ENCODE assay signal across 11 cellular contexts in the genomic region with DNA sequence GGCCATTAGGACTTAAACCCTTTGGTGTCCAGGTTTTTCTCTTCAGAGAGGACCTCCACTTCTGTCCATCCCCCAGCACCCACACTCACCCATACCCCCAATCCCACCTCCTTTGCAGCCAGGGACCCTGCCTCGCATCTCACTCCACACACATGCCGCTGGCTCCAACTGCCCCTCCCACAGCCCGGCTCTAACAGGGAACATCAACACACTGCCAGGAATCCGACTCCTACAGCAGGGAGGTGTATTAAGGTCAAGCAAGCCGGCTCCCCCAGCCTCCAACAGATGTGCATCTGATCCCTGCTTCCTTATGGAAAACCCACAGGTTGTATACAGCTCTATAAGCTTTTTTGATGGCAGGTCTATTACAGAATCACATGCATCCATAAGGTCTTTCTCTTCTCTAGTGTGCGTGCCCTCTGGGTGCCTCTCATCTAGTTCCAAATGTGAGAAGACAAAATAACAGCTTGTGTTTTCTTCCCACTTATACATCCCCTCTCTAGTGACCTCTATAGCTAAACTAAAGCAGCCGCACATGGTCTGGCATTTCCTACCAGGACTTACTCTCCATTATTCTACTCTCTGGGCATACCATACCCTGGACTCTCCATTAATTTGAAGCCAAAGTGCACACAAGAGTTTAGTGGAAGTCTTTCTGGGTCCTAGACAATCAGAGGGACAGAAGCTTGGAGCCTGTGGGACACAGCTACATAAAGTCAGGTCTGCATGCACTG. TPM values are rescaled to one million over a fixed set of nuclear protein-coding genes. Genes with fewer than 3 reads are reported as not detected.
DNase-seq lines count a peak whose midpoint lies in the region.
"Had no signal": no experiment of that assay in that cellular context is flagged by ENCODE, and none has a peak within 500 bp of the region (broad histone marks: within the 10 kb centered on the region; RNA-seq: fewer than 3 reads in every experiment).

No MANE protein-coding gene starts in this region.

- peak overlapping the region; percentile 66 for H3K18ac ChIP-seq in neuronal stem cell (ENCODE audit: low read length)

- DNase-seq in NCI-H2171 (lab: John Stamatoyannopoulos, UW) = peak; percentile 23
- no peak for DNase-seq in neuronal stem cell (ENCODE audit: low spot score)
- no peak for DNase-seq in COLO668 (lab: John Stamatoyannopoulos, UW; ENCODE audit: unreplicated experiment)
- DNase-seq in NK-92 treated with Interleukin-12 subunit alpha and Interleukin-12 subunit beta, amount 100 ng/mL, for 24 hours (lab: John Stamatoyannopoulos, UW) = no peak
- DNase-seq in NCI-H226 = no peak
- DNase-seq in inferior parietal cortex (ENCODE audit: extremely low spot score) = no peak
- DNase-seq: activated CD4-positive, alpha-beta T cell treated with anti-CD3 and anti-CD28 coated beads, Interleukin-2, amount 50 U/mL, for 1 hour; NCI-H510A treated with DMSO at 0.1 percent for 48 hours had no signal

- no peak overlapping the region; a peak in 4 of 20 replicates for H3K4me3 ChIP-seq in BLaER1 treated with 17β-estradiol and CSF1 and Interleukin-3, amounts not matched to agents 10 nM and 100 nM
- H3K4me3 ChIP-seq in neuronal stem cell (ENCODE audit: low read length in 2 of 2) = no peak overlapping the region
- H3K4me3 ChIP-seq: vagina had no signal

- H3K9ac ChIP-seq in BLaER1 treated with 17β-estradiol and CSF1 and Interleukin-3, amounts not matched to agents 10 nM and 100 nM = peak overlapping the region in 7 of 11 experiments; percentile 26 to 88 (median 83); a peak in 10 of 22 replicates
- H3K9ac ChIP-seq in neuronal stem cell (ENCODE audit: low read depth, low read length, poor library complexity) = no peak overlapping the region

- no peak overlapping the region for H3K14ac ChIP-seq in neuronal stem cell (ENCODE audit: low read length)

- H4K8ac ChIP-seq in neuronal stem cell (ENCODE audit: low read depth, low read length) = no peak overlapping the region

- H3K9me3 ChIP-seq in BLaER1 treated with 17β-estradiol and CSF1 and Interleukin-3, amounts not matched to agents 10 nM and 100 nM (replicated peaks in 1 of 11) = no peaks in the 10 kb centered on the region
- H3K9me3 ChIP-seq in neuronal stem cell (replicated peaks in 1 of 2; ENCODE audit: control insufficient read depth in 2 of 2, insufficient read depth in 1 of 2, low read depth in 1 of 2, low read length in 2 of 2) = no peaks in the 10 kb centered on the region
- H3K9me3 ChIP-seq: vagina had no signal

- peaks cover 0 to 21% (median 0%) of the 10 kb centered on the region in 11 experiments; a peak in 4 of 22 replicates for H4K20me1 ChIP-seq in BLaER1 treated with 17β-estradiol and CSF1 and Interleukin-3, amounts not matched to agents 10 nM and 100 nM

- H2BK15ac ChIP-seq in neuronal stem cell (ENCODE audit: low read length) = no peak overlapping the region

- H2BK120ac ChIP-seq in neuronal stem cell (ENCODE audit: low read depth, low read length) = no peak overlapping the region

- no CpG with 5 or more reads among the region's 7 CpGs for WGBS in neuronal stem cell (ENCODE audit: extremely low coverage in 2 of 2, insufficient read length in 2 of 2, insufficient replicate concordance in 1 of 2), 2 donors

- peak overlapping the region in 10 of 11 experiments; percentile 40 to 98 (median 93); a peak in 20 of 22 replicates for H3K27ac ChIP-seq in BLaER1 treated with 17β-estradiol and CSF1 and Interleukin-3, amounts not matched to agents 10 nM and 100 nM
- peak overlapping the region; percentile 71 for H3K27ac ChIP-seq in cingulate gyrus (ENCODE audit: low read depth, low read length)
- no peak overlapping the region for H3K27ac ChIP-seq in neuronal stem cell (replicated peaks; ENCODE audit: low read length)

- no peak overlapping the region for H3K23ac ChIP-seq in neuronal stem cell (ENCODE audit: low read depth, low read length, poor library complexity)

- no peak overlapping the region for H3K4ac ChIP-seq in neuronal stem cell (ENCODE audit: low read length)

- H2AFZ ChIP-seq in neuronal stem cell (ENCODE audit: low read length) = no peak overlapping the region

- peak overlapping the region; percentile 85 to 99 (median 93) for H3K4me2 ChIP-seq in BLaER1 treated with 17β-estradiol and CSF1 and Interleukin-3, amounts not matched to agents 10 nM and 100 nM
- H3K4me2 ChIP-seq in neuronal stem cell (ENCODE audit: insufficient read depth, low read length, poor library complexity, severe bottlenecking) = no peak overlapping the region

- H2AK5ac ChIP-seq in neuronal stem cell (ENCODE audit: low read depth, low read length) = no peak overlapping the region

- H3K27me3 ChIP-seq in BLaER1 treated with 17β-estradiol and CSF1 and Interleukin-3, amounts not matched to agents 10 nM and 100 nM = no peaks in the 10 kb centered on the region
- H3K27me3 ChIP-seq in neuronal stem cell (ENCODE audit: control insufficient read depth in 3 of 3, insufficient read depth in 3 of 3, low read depth in 1 of 3, low read length in 3 of 3) = no peaks in the 10 kb centered on the region
- H3K27me3 ChIP-seq: vagina had no signal

- no peak overlapping the region for H2BK12ac ChIP-seq in neuronal stem cell (ENCODE audit: low read length)

- peaks cover 14% of the 10 kb centered on the region for H3K79me1 ChIP-seq in neuronal stem cell (ENCODE audit: low read depth, low read length)

- H3K4me1 ChIP-seq in BLaER1 treated with 17β-estradiol and CSF1 and Interleukin-3, amounts not matched to agents 10 nM and 100 nM = peaks cover 94 to 100% (median 100%) of the 10 kb centered on the region in 10 experiments
- peaks cover 10 to 27% of the 10 kb centered on the region in 2 donors for H3K4me1 ChIP-seq in neuronal stem cell (ENCODE audit: control insufficient read depth in 2 of 2, insufficient read depth in 1 of 2, low read depth in 1 of 2, low read length in 2 of 2)

- no peak overlapping the region for H2BK5ac ChIP-seq in neuronal stem cell (ENCODE audit: low read length)

- H4K91ac ChIP-seq in neuronal stem cell (ENCODE audit: low read depth, low read length, poor library complexity) = no peak overlapping the region

- peaks cover 0 to 34% (median 4%) of the 10 kb centered on the region in 11 experiments; a peak in 7 of 22 replicates for H3K36me3 ChIP-seq in BLaER1 treated with 17β-estradiol and CSF1 and Interleukin-3, amounts not matched to agents 10 nM and 100 nM
- peaks cover 2 to 20% of the 10 kb centered on the region in 2 donors for H3K36me3 ChIP-seq in neuronal stem cell (replicated peaks in 1 of 2; ENCODE audit: control insufficient read depth in 2 of 2, insufficient read depth in 2 of 2, low read length in 2 of 2)
- H3K36me3 ChIP-seq: vagina had no signal

RNA-seq across cellular contexts. Expression of gene PIK3C2B, which starts 16.3 kb away (rescaled TPM):
- 15.3 TPM for polyA plus RNA-seq in neuronal stem cell (2013, experiment 1 of 2)
- 16.6 TPM for polyA plus RNA-seq in neuronal stem cell (2013, experiment 2 of 2)

RNA-seq across cellular contexts. Expression of gene MDM4, which starts 37.9 kb away (rescaled TPM):
- 18.0 TPM for polyA plus RNA-seq in neuronal stem cell (2013, experiment 1 of 2)
- polyA plus RNA-seq in neuronal stem cell (2013, experiment 2 of 2) = 21.9 TPM
